Comparison of ENCODE assay signal across 3 cellular contexts in genomic region chr6:114084327-114084890, GRCh38.
A peak's percentile ranks its signal among the peaks of the same experiment; 100 is the strongest.
TF ChIP-seq lines count a peak whose summit lies in the region.

No MANE protein-coding gene starts in this region.

TF ChIP-seq in IMR-90, 13 proteins besides CTCF, POLR2A, EP300 and RAD21:
- TF ChIP-seq ELK1 (IDR thresholded peaks at IDR 0.05; ENCODE audit: borderline replicate concordance, low read depth, low read length) = no peak
- no peak for TF ChIP-seq MXI1 (IDR thresholded peaks at IDR 0.05; ENCODE audit: borderline replicate concordance, low read depth, low read length)
- TF ChIP-seq RCOR1 (IDR thresholded peaks at IDR 0.05; ENCODE audit: insufficient replicate concordance, low read length) = no peak
- TF ChIP-seq MAFK (IDR thresholded peaks at IDR 0.05; ENCODE audit: low read depth, low read length) = no peak
- TF ChIP-seq FOS (IDR thresholded peaks at IDR 0.05; ENCODE audit: low read depth, low read length) = no peak
- TF ChIP-seq BHLHE40 (IDR thresholded peaks at IDR 0.05; ENCODE audit: low read depth, low read length) = no peak
- TF ChIP-seq USF2 (IDR thresholded peaks at IDR 0.05; ENCODE audit: low read depth, low read length) = no peak
- no peak for TF ChIP-seq NFE2L2 (IDR thresholded peaks at IDR 0.05; ENCODE audit: low read depth, low read length)
- TF ChIP-seq RFX5 (IDR thresholded peaks at IDR 0.05; ENCODE audit: low read depth, low read length) = no peak
- no peak for TF ChIP-seq CHD1 (IDR thresholded peaks at IDR 0.05; ENCODE audit: low read depth, low read length)
- TF ChIP-seq MAZ (IDR thresholded peaks at IDR 0.05; ENCODE audit: borderline replicate concordance, low read depth, low read length) = no peak

TF ChIP-seq in K562, 482 proteins besides CTCF, POLR2A, EP300 and RAD21:
- TF ChIP-seq NRF1 (conservative IDR thresholded peaks at IDR 0.05 in 1 of 2, IDR thresholded peaks at IDR 0.05 in 1 of 2) (peak; percentile 83 to 85), POLR2B (IDR thresholded peaks at IDR 0.05; ENCODE audit: low read depth, partially characterized antibody) (no peak)

TF ChIP-seq in SK-N-SH, 30 proteins besides CTCF, POLR2A, EP300 and RAD21:
- no peak for TF ChIP-seq PBX3 (IDR thresholded peaks at IDR 0.05)
- TF ChIP-seq JUND (IDR thresholded peaks at IDR 0.05) = no peak
- no peak for TF ChIP-seq MAX (IDR thresholded peaks at IDR 0.05; ENCODE audit: low read depth)
- TF ChIP-seq FOXJ3 (CRISPR knock-in tag; IDR thresholded peaks at IDR 0.05) = no peak
- TF ChIP-seq POLR2AphosphoS5 (IDR thresholded peaks at IDR 0.05; ENCODE audit: low read depth, low read length) = no peak
- no peak for TF ChIP-seq EZH2phosphoT487 (IDR thresholded peaks at IDR 0.05; ENCODE audit: borderline replicate concordance, low read depth)
- no peak for TF ChIP-seq TEAD4 (IDR thresholded peaks at IDR 0.05; ENCODE audit: borderline replicate concordance, insufficient read depth)
- no peak for TF ChIP-seq IRF3 (IDR thresholded peaks at IDR 0.05; ENCODE audit: low read depth, low read length)
- no peak for TF ChIP-seq RXRA (IDR thresholded peaks at IDR 0.05; ENCODE audit: borderline replicate concordance, low read depth)
- TF ChIP-seq TCF12 (IDR thresholded peaks at IDR 0.05) = no peak
- TF ChIP-seq USF2 (IDR thresholded peaks at IDR 0.05; ENCODE audit: borderline replicate concordance, low read depth, low read length) = no peak
- no peak for TF ChIP-seq NFIC (IDR thresholded peaks at IDR 0.05; ENCODE audit: borderline replicate concordance)
- no peak for TF ChIP-seq FOXM1 (IDR thresholded peaks at IDR 0.05; ENCODE audit: low read depth)
- no peak for TF ChIP-seq CHD2 (IDR thresholded peaks at IDR 0.05; ENCODE audit: low read length, partially characterized antibody)
- no peak for TF ChIP-seq MXI1 (IDR thresholded peaks at IDR 0.05; ENCODE audit: low read depth, low read length)
- TF ChIP-seq MEF2A (IDR thresholded peaks at IDR 0.05; ENCODE audit: borderline replicate concordance, low read depth) = no peak
- TF ChIP-seq REST (IDR thresholded peaks at IDR 0.05; ENCODE audit: low read depth, low read length) = no peak
